In genomic region chr3:171095063-171095462, GRCh38 we compare ENCODE assay signal across 15 cellular contexts.
A peak's percentile ranks its signal among the peaks of the same experiment; 100 is the strongest.
DNase-seq lines count a peak whose midpoint lies in the region; ATAC-seq and TF ChIP-seq lines count a peak whose summit lies in the region.
"Had no signal": no experiment of that assay in that cellular context is flagged by ENCODE, and none has a peak within 500 bp of the region (broad histone marks: within the 10 kb centered on the region; RNA-seq: fewer than 3 reads in every experiment).

No MANE protein-coding gene starts in this region.

- no peak overlapping the region for H3K23ac ChIP-seq in mesendoderm (ENCODE audit: low read length)

- no peak overlapping the region for H2BK120ac ChIP-seq in mesendoderm (ENCODE audit: low read depth, low read length)

- ATAC-seq in HG03432 (IDR thresholded peaks at IDR 0.05; ENCODE audit: unreplicated experiment), result peak; percentile 98
- ATAC-seq: left colon had no signal

- H2BK5ac ChIP-seq in mesendoderm (ENCODE audit: low read length), result no peak overlapping the region

- H3K4me3 ChIP-seq in HAP-1 (no peak overlapping the region), mesendoderm (ENCODE audit: low read length) (no peak overlapping the region), WERI-Rb-1 (ENCODE audit: low read depth, low read length) (no peak overlapping the region)

- no peak overlapping the region for H3K56ac ChIP-seq in mesendoderm (ENCODE audit: low read length)

- no peak overlapping the region for H2AK5ac ChIP-seq in mesendoderm (ENCODE audit: low read length)

- DNase-seq in NCI-H1436 (lab: John Stamatoyannopoulos, UW) (peak; percentile 55), NCI-H1436 treated with DMSO at 0.1 percent for 48 hours (lab: John Stamatoyannopoulos, UW) (no peak), HAP-1 (ENCODE audit: low spot score in 2 of 2) (peak; percentile 13 to 15), mesendoderm (peak; percentile 22), T1000 (lab: John Stamatoyannopoulos, UW) (no peak), WERI-Rb-1 (no peak), amniotic stem cell (lab: John Stamatoyannopoulos, UW) (no peak)
- DNase-seq: 8988T; activated T-cell treated with anti-CD3 and anti-CD28 coated beads, Interleukin-2, amount 50 U/mL, for 1 hour; DMS79; left colon; NK-92 treated with Interleukin-12 subunit alpha and Interleukin-12 subunit beta, amount 100 ng/mL, for 24 hours; stimulated activated CD4-positive, alpha-beta T cell treated with anti-CD3 and anti-CD28 coated beads, Interleukin-4, amount 100 ng/mL, for 24 hours; T-helper 9 cell had no signal

- TF ChIP-seq CTCF in WERI-Rb-1 (IDR thresholded peaks at IDR 0.05; ENCODE audit: low read depth, low read length), result no peak

- H3K27me3 ChIP-seq in HAP-1 (ENCODE audit: low read depth) (no peaks in the 10 kb centered on the region), mesendoderm (ENCODE audit: insufficient read depth, low read length, poor library complexity) (no peaks in the 10 kb centered on the region), WERI-Rb-1 (ENCODE audit: insufficient read depth, low read depth, severe bottlenecking) (no peaks in the 10 kb centered on the region)

- H3K9ac ChIP-seq in mesendoderm (ENCODE audit: low read length), result no peak overlapping the region

- no CpG with 5 or more reads among the region's 1 CpG for WGBS in mesendoderm (ENCODE audit: extremely low coverage, insufficient coverage, low lambda C conversion rate)

- H4K8ac ChIP-seq in mesendoderm (ENCODE audit: low read depth, low read length), result no peak overlapping the region

- H3K79me2 ChIP-seq in mesendoderm (ENCODE audit: control insufficient read depth, insufficient read depth, low read length), result no peaks in the 10 kb centered on the region

- no peaks in the 10 kb centered on the region for H3K79me1 ChIP-seq in mesendoderm (ENCODE audit: low read length)

- H3K27ac ChIP-seq in mesendoderm (ENCODE audit: low read depth, low read length) (no peak overlapping the region), WERI-Rb-1 (no peak overlapping the region)

- in situ Hi-C loops in HAP-1 (cut with MboI; ENCODE audit: low sequenced_read_pairs), result no loop called here

- H3K36me3 ChIP-seq in HAP-1 (replicated peaks) (no peaks in the 10 kb centered on the region), mesendoderm (ENCODE audit: control insufficient read depth, insufficient read depth, low read length) (no peaks in the 10 kb centered on the region), WERI-Rb-1 (no peaks in the 10 kb centered on the region)

- H3K4me2 ChIP-seq in mesendoderm (ENCODE audit: low read length), result no peak overlapping the region

- H3K4me1 ChIP-seq in HAP-1, result peaks cover 2% of the 10 kb centered on the region; the same call in 1 of the 2 replicates
- no peaks in the 10 kb centered on the region for H3K4me1 ChIP-seq in mesendoderm (ENCODE audit: control insufficient read depth, low read depth, low read length)

- H2BK15ac ChIP-seq in mesendoderm (replicated peaks; ENCODE audit: low read depth), result no peak overlapping the region

- H3K18ac ChIP-seq in mesendoderm (ENCODE audit: low read length), result no peak overlapping the region

- H3K9me3 ChIP-seq in HAP-1 (no peaks in the 10 kb centered on the region), WERI-Rb-1 (ENCODE audit: severe bottlenecking) (no peaks in the 10 kb centered on the region)

- H3K4ac ChIP-seq in mesendoderm (ENCODE audit: low read depth, low read length), result no peak overlapping the region

- H4K5ac ChIP-seq in mesendoderm (ENCODE audit: low read length), result no peak overlapping the region

Comparison
In these comparisons a context has a peak if more than half of its experiments do, and no peak if none do; other contexts are left out.
1. DNase-seq: peak in NCI-H1436 (single experiment), HAP-1 (2 of 2) and mesendoderm (single experiment); none in NCI-H1436 treated with DMSO at 0.1 percent for 48 hours (single experiment), T1000 (single experiment), WERI-Rb-1 (single experiment) and amniotic stem cell (single experiment).